16 cellular contexts compared by ENCODE assay signal in genomic region chr3:7484636-7485035, GRCh38.
A peak's percentile ranks its signal among the peaks of the same experiment; 100 is the strongest.
DNase-seq lines count a peak whose midpoint lies in the region; ATAC-seq and TF ChIP-seq lines count a peak whose summit lies in the region.
"Had no signal": no experiment of that assay in that cellular context is flagged by ENCODE, and none has a peak within 500 bp of the region (broad histone marks: within the 10 kb centered on the region; RNA-seq: fewer than 3 reads in every experiment).

No MANE protein-coding gene starts in this region.

- intact Hi-C loops in Calu3 (cut with micrococcal nuclease; ENCODE audit: unreplicated experiment) = no loop called here

- H3K4me3 ChIP-seq in fibroblast of mammary gland (ENCODE audit: control insufficient read depth, low read depth, low read length) = no peak overlapping the region
- H3K4me3 ChIP-seq: Peyer's patch had no signal

- no peak overlapping the region for H3K4me3 Mint-ChIP-seq in Calu3 (ENCODE audit: low read depth, unreplicated experiment)
- H3K4me3 Mint-ChIP-seq: CD4-positive, CD25-positive, alpha-beta regulatory T cell; IgD-negative memory B cell had no signal

- no peak overlapping the region for H3K27ac Mint-ChIP-seq in Calu3 (ENCODE audit: unreplicated experiment)
- H3K27ac Mint-ChIP-seq: CD4-positive, CD25-positive, alpha-beta regulatory T cell; IgD-negative memory B cell had no signal

- CTCF ChIA-PET in Calu3 (lab: Charles Lee) = no interaction called here

- H3K9me3 Mint-ChIP-seq in Calu3 (ENCODE audit: low read depth, unreplicated experiment) = peaks cover 2% of the 10 kb centered on the region

- TF ChIP-seq CTCF in fibroblast of mammary gland (conservative IDR thresholded peaks at IDR 0.05; ENCODE audit: control insufficient read depth, insufficient read depth, low read depth, low read length) (no peak), Calu3 (IDR thresholded peaks at IDR 0.05; ENCODE audit: unreplicated experiment) (no peak)

- no peaks in the 10 kb centered on the region for H3K4me1 Mint-ChIP-seq in Calu3 (ENCODE audit: low read depth, unreplicated experiment)
- H3K4me1 Mint-ChIP-seq: CD4-positive, CD25-positive, alpha-beta regulatory T cell; IgD-negative memory B cell had no signal

- no peaks in the 10 kb centered on the region for H3K27me3 Mint-ChIP-seq in Calu3 (ENCODE audit: unreplicated experiment)
- H3K27me3 Mint-ChIP-seq: CD4-positive, CD25-positive, alpha-beta regulatory T cell; IgD-negative memory B cell had no signal

- H3K36me3 Mint-ChIP-seq in Calu3 (ENCODE audit: insufficient read depth, unreplicated experiment) = no peaks in the 10 kb centered on the region
- H3K36me3 Mint-ChIP-seq: CD4-positive, CD25-positive, alpha-beta regulatory T cell had no signal

- BruUV-seq in Calu3 (replicated peaks; lab: Mats Ljungman, UMichigan) = no TSS peak

- ATAC-seq in HG03469 (IDR thresholded peaks at IDR 0.05; ENCODE audit: unreplicated experiment) (no peak), HG02571 (IDR thresholded peaks at IDR 0.05; ENCODE audit: unreplicated experiment) (no peak)

- peak; percentile 55 for DNase-seq in HT1080 (ENCODE audit: low read depth)
- DNase-seq in astrocyte of the hippocampus (ENCODE audit: low read depth, low spot score) = peak; percentile 83
- peak; percentile 14 for DNase-seq in fibroblast of mammary gland (ENCODE audit: low read depth)
- peak; percentile 16 for DNase-seq in middle frontal gyrus (ENCODE audit: extremely low spot score, low spot score)
- no peak for DNase-seq in dedifferentiated amniotic fluid mesenchymal stem cell (ENCODE audit: extremely low spot score)
- DNase-seq in Calu3 = no peak
- DNase-seq: CD4-positive, CD25-positive, alpha-beta regulatory T cell; DMS79; NCI-H1436; NCI-H2029 treated with DMSO at 0.1 percent for 48 hours; NCI-H510A treated with DMSO at 0.1 percent for 48 hours; Peyer's patch; SIG-M5 had no signal

Comparison
In these comparisons a context has a peak if more than half of its experiments do, and no peak if none do; other contexts are left out.
1. DNase-seq: peak in HT1080 (single experiment), astrocyte of the hippocampus (single experiment), fibroblast of mammary gland (single experiment) and middle frontal gyrus (single experiment); none in dedifferentiated amniotic fluid mesenchymal stem cell (single experiment) and Calu3 (single experiment).